Comparison of ENCODE assay signal across 11 cellular contexts in genomic region chr3:48931944-48932580, GRCh38. TPM values are rescaled to one million over a fixed set of nuclear protein-coding genes. Genes with fewer than 3 reads are reported as not detected.
DNase-seq lines count a peak whose midpoint lies in the region; ATAC-seq and TF ChIP-seq lines count a peak whose summit lies in the region.
"Had no signal": no experiment of that assay in that cellular context is flagged by ENCODE, and none has a peak within 500 bp of the region (broad histone marks: within the 10 kb centered on the region; RNA-seq: fewer than 3 reads in every experiment).

No MANE protein-coding gene starts in this region.

- H3K27ac Mint-ChIP-seq in CD14-positive monocyte = peak overlapping the region in 5 of 7 donors; percentile 10 to 74 (median 46)
- peak overlapping the region; percentile 67; the same call in 1 of the 2 replicates for H3K27ac Mint-ChIP-seq in WTC11

- intact Hi-C loops in CD14-positive monocyte (cut with micrococcal nuclease) = no loop called here

- no peak for TF ChIP-seq CTCF in CD14-positive monocyte (IDR thresholded peaks at IDR 0.05)
- no peak for TF ChIP-seq CTCF in WTC11 (IDR thresholded peaks at IDR 0.05)

- H3K9me3 Mint-ChIP-seq in CD14-positive monocyte = peaks cover 0 to 2% (median 0%) of the 10 kb centered on the region in 7 donors
- no peaks in the 10 kb centered on the region for H3K9me3 Mint-ChIP-seq in WTC11

- peaks cover 0 to 3% (median 0%) of the 10 kb centered on the region in 3 donors for H3K27me3 Mint-ChIP-seq in CD14-positive monocyte (ENCODE audit: low read depth in 3 of 3)
- H3K27me3 Mint-ChIP-seq in WTC11 (ENCODE audit: low read depth) = no peaks in the 10 kb centered on the region

- POLR2A ChIA-PET in WTC11 (lab: Charles Lee) = interaction anchor here (0.8 kb wide), 1 partner anchor 13 kb away, joined by 3 read pairs; the partner anchor contains the start of gene ARIH2

- peaks cover 51 to 65% of the 10 kb centered on the region in 2 donors for H3K36me3 Mint-ChIP-seq in CD14-positive monocyte
- peaks cover 68% of the 10 kb centered on the region for H3K36me3 Mint-ChIP-seq in WTC11

- H3K4me3 Mint-ChIP-seq in CD14-positive monocyte (no peak overlapping the region), WTC11 (no peak overlapping the region)

- no peak for ATAC-seq in WTC11
- ATAC-seq in GM21717 (IDR thresholded peaks at IDR 0.05; ENCODE audit: unreplicated experiment) = no peak
- no peak for ATAC-seq in GM21360 (IDR thresholded peaks at IDR 0.05; ENCODE audit: unreplicated experiment)
- ATAC-seq in left lobe of liver = no peak
- ATAC-seq: gastroesophageal sphincter had no signal

- H3K4me1 Mint-ChIP-seq in CD14-positive monocyte (peaks cover 54% of the 10 kb centered on the region), WTC11 (no peaks in the 10 kb centered on the region)

- DNase-seq in CD14-positive monocyte (ENCODE audit: low spot score) (no peak), CD1c-positive myeloid dendritic cell (ENCODE audit: extremely low spot score) (peak; percentile 44), WTC11 (ENCODE audit: low spot score) (no peak), foreskin melanocyte (peak; percentile 35), left lobe of liver (ENCODE audit: low spot score) (no peak)
- DNase-seq: DMS79 treated with DMSO at 0.1 percent for 48 hours, KG1, NCI-H1417 treated with DMSO at 0.1 percent for 48 hours had no signal

- CTCF ChIA-PET in WTC11 (lab: Charles Lee) = interaction anchor here (0.8 to 1.4 kb wide), 9 partner anchors 13 to 215 kb away, joined by 3 to 7 read pairs (median 3); partner anchors contain the start of genes ARIH2, IP6K2 and SLC25A20

TF ChIP-seq in WTC11, 78 proteins besides CTCF, POLR2A, EP300 and RAD21:
- no peak for TF ChIP-seq TCF7 (CRISPR knock-in tag; IDR thresholded peaks at IDR 0.05; ENCODE audit: low read depth)
- TF ChIP-seq TEAD1 (CRISPR knock-in tag; IDR thresholded peaks at IDR 0.05) = no peak
- no peak for TF ChIP-seq EMX1 (CRISPR knock-in tag; IDR thresholded peaks at IDR 0.05)
- no peak for TF ChIP-seq ZNF423 (CRISPR knock-in tag; IDR thresholded peaks at IDR 0.05)
- TF ChIP-seq ZNF232 (CRISPR knock-in tag; IDR thresholded peaks at IDR 0.05) = no peak

RNA-seq across cellular contexts. Expression of gene ARIH2, which starts 13.4 kb away (rescaled TPM):
- polyA plus RNA-seq in CD14-positive monocyte = 10 to 100 TPM; 68.2 to 72.2 TPM
- total RNA-seq in WTC11 (2021) (86.2 to 134 TPM (median 95.1 TPM) in 3 replicates), left lobe of liver (41.0 TPM)

RNA-seq across cellular contexts. Expression of gene SLC25A20, which starts 33.4 kb away (rescaled TPM):
- polyA plus RNA-seq in CD14-positive monocyte = 10 to 100 TPM; 43.6 to 60.8 TPM
- total RNA-seq in WTC11 (2021) = 3.9 to 6.3 TPM (median 4.9 TPM) in 3 replicates
- 84.1 TPM for total RNA-seq in left lobe of liver

RNA-seq across cellular contexts. Expression of gene P4HTM, which starts 58.0 kb away (rescaled TPM):
- polyA plus RNA-seq in CD14-positive monocyte = 10 to 100 TPM; 14.9 to 18.1 TPM
- 21.9 to 28.8 TPM (median 28.2 TPM) in 3 replicates for total RNA-seq in WTC11 (2021)
- total RNA-seq in left lobe of liver = 13.7 TPM

Comparison
In these comparisons a context has a peak if more than half of its experiments do, and no peak if none do; other contexts are left out.
1. DNase-seq: peak in CD1c-positive myeloid dendritic cell (single experiment) and foreskin melanocyte (single experiment); none in CD14-positive monocyte (single experiment), WTC11 (single experiment) and left lobe of liver (single experiment).
2. RNA of gene SLC25A20, which starts 33.4 kb away (total RNA-seq): 84.1 TPM in left lobe of liver (single experiment); 3.9 to 6.3 TPM in WTC11; every median in the first group is over 10 times any median in the second.